Comparison of ENCODE assay signal across 11 cellular contexts in genomic region chr3:31754575-31755278, GRCh38.
A peak's percentile ranks its signal among the peaks of the same experiment; 100 is the strongest.
DNase-seq lines count a peak whose midpoint lies in the region; ATAC-seq and TF ChIP-seq lines count a peak whose summit lies in the region.
"Had no signal": no experiment of that assay in that cellular context is flagged by ENCODE, and none has a peak within 500 bp of the region (broad histone marks: within the 10 kb centered on the region; RNA-seq: fewer than 3 reads in every experiment).

No MANE protein-coding gene starts in this region.

- H3K4me3 ChIP-seq in smooth muscle cell (no peak overlapping the region), brain microvascular endothelial cell (ENCODE audit: low read depth, low read length) (no peak overlapping the region)
- H3K4me3 ChIP-seq: dorsolateral prefrontal cortex had no signal

- H3K79me2 ChIP-seq in smooth muscle cell (ENCODE audit: low read depth), result peaks cover 57% of the 10 kb centered on the region

- H3K9me3 Mint-ChIP-seq in activated CD4-positive, alpha-beta memory T cell treated with anti-CD3 and anti-CD28 coated beads for 36 hours, result no peaks in the 10 kb centered on the region
- H3K9me3 Mint-ChIP-seq: neural crest cell had no signal

- in situ Hi-C loops in brain microvascular endothelial cell (cut with HindIII; ENCODE audit: low pct_ligation_motif_present, low sequenced_read_pairs), result no loop called here

- H3K9me3 ChIP-seq in smooth muscle cell (replicated peaks; ENCODE audit: low read depth), result no peaks in the 10 kb centered on the region

- peaks cover 26% of the 10 kb centered on the region for H4K20me1 ChIP-seq in smooth muscle cell (ENCODE audit: low read depth)

- H3K27me3 ChIP-seq in smooth muscle cell (ENCODE audit: low read depth), result no peaks in the 10 kb centered on the region
- no peaks in the 10 kb centered on the region for H3K27me3 ChIP-seq in brain microvascular endothelial cell (replicated peaks)
- H3K27me3 ChIP-seq: dorsolateral prefrontal cortex had no signal

- no peak overlapping the region for H3K4me2 ChIP-seq in smooth muscle cell

- no peak overlapping the region for H3K9ac ChIP-seq in smooth muscle cell (ENCODE audit: low read depth)

- H3K36me3 ChIP-seq in smooth muscle cell (ENCODE audit: low read depth) (no peaks in the 10 kb centered on the region), brain microvascular endothelial cell (replicated peaks) (no peaks in the 10 kb centered on the region)

- POLR2A ChIA-PET in activated CD4-positive, alpha-beta memory T cell treated with anti-CD3 and anti-CD28 coated beads for 36 hours (lab: Charles Lee), result interaction anchor here (0.8 to 1.5 kb wide), 6 partner anchors 12 to 323 kb away, joined by 3 to 5 read pairs (median 4); partner anchors contain the start of gene STT3B

- no peak overlapping the region for H2AFZ ChIP-seq in smooth muscle cell (ENCODE audit: low read depth)

- intact Hi-C loops in activated CD4-positive, alpha-beta memory T cell treated with anti-CD3 and anti-CD28 coated beads for 36 hours (cut with micrococcal nuclease), result loop anchor here (1.0 to 10.0 kb wide), 10 partner anchors 10 to 1140 kb away; partner anchors contain the start of gene STT3B

- H3K27ac Mint-ChIP-seq in activated CD4-positive, alpha-beta memory T cell treated with anti-CD3 and anti-CD28 coated beads for 36 hours, result peak overlapping the region; percentile 94

- ATAC-seq in GM18511 (IDR thresholded peaks at IDR 0.05; ENCODE audit: unreplicated experiment) (peak; percentile 95), GM19467 (IDR thresholded peaks at IDR 0.05; ENCODE audit: unreplicated experiment) (peak; percentile 80), HG03045 (IDR thresholded peaks at IDR 0.05; ENCODE audit: unreplicated experiment) (peak; percentile 85)

- 64% methylated on average over 6 of the region's 6 CpGs for WGBS in smooth muscle cell (ENCODE audit: low lambda C conversion rate)

- no peaks in the 10 kb centered on the region for H3F3A ChIP-seq in smooth muscle cell (ENCODE audit: low read depth)

- TF ChIP-seq CTCF in smooth muscle cell (IDR thresholded peaks at IDR 0.05; ENCODE audit: borderline replicate concordance, insufficient read depth, poor library complexity, severe bottlenecking), result no peak
- TF ChIP-seq CTCF in brain microvascular endothelial cell (IDR thresholded peaks at IDR 0.05; ENCODE audit: low read depth, low read length, missing control alignments), result no peak

- CTCF ChIA-PET in activated CD4-positive, alpha-beta memory T cell treated with anti-CD3 and anti-CD28 coated beads for 36 hours (lab: Charles Lee), result interaction anchor here (0.6 to 2.7 kb wide), 5 partner anchors 9 to 270 kb away, joined by 3 to 12 read pairs (median 3); partner anchors contain the start of gene STT3B

- H3K4me1 Mint-ChIP-seq in activated CD4-positive, alpha-beta memory T cell treated with anti-CD3 and anti-CD28 coated beads for 36 hours (ENCODE audit: low read depth), result peaks cover 46% of the 10 kb centered on the region

- no peaks in the 10 kb centered on the region for H3K4me1 ChIP-seq in smooth muscle cell (ENCODE audit: low read depth)

- H3K27me3 Mint-ChIP-seq in activated CD4-positive, alpha-beta memory T cell treated with anti-CD3 and anti-CD28 coated beads for 36 hours, result no peaks in the 10 kb centered on the region

- H3K36me3 Mint-ChIP-seq in activated CD4-positive, alpha-beta memory T cell treated with anti-CD3 and anti-CD28 coated beads for 36 hours, result no peaks in the 10 kb centered on the region

- H3K27ac ChIP-seq in smooth muscle cell (ENCODE audit: low read depth) (no peak overlapping the region), brain microvascular endothelial cell (no peak overlapping the region)
- H3K27ac ChIP-seq: dorsolateral prefrontal cortex had no signal

- DNase-seq in activated CD4-positive, alpha-beta memory T cell treated with anti-CD3 and anti-CD28 coated beads for 36 hours, result peak; percentile 25
- no peak for DNase-seq in smooth muscle cell (lab: John Stamatoyannopoulos, UW; ENCODE audit: unreplicated experiment)
- DNase-seq in medulla oblongata (ENCODE audit: extremely low spot score), result no peak
- DNase-seq in brain microvascular endothelial cell, result no peak
- DNase-seq in C1 segment of cervical spinal cord (lab: John Stamatoyannopoulos, UW), result no peak
- DNase-seq: dorsolateral prefrontal cortex, NCI-H2171 treated with DMSO at 0.1 percent for 48 hours had no signal

- H3K4me3 Mint-ChIP-seq in activated CD4-positive, alpha-beta memory T cell treated with anti-CD3 and anti-CD28 coated beads for 36 hours, result no peak overlapping the region
- H3K4me3 Mint-ChIP-seq: neural crest cell had no signal
